8 cellular contexts compared by ENCODE assay signal in the genomic region with DNA sequence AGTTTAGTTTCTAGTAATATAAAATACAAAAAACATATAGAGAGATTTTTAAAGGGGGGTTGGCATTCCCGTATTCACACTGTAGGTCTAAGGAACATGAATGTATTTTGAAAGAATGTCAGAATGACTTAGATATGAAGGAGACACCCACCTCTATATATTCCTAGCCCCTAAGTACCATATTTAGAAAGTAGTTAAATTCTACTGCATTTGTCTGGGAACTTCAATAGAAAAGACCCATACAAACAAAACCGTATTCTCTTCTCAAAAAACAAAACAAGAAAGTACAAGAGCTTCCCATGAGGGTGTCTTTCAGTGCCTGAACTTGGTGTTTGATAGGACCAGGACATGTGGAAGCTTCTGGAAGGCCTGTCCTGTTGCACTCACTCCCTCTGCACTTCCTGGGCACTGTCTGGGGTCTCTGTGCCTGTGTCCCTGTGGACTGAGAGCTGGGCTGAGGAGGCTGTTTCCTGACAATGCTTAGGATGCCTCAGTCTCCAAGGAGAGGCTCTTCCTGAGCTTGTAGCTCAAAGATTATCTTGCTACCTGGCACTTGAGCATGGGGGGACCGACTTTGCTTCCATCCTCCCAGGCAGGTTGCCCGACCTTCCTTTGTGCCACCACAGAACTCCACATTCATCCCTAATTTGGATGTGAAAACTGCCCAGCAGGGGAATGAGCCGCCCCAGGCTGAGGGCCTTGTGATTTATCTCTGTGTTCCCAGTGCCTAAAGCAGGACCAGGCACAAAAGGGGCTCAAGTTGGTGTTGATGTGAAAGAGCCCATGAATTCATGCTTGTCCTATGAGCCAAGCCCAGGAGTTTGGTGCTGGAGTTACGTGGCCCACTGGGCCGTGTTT. TPM values are rescaled to one million over a fixed set of nuclear protein-coding genes. Genes with fewer than 3 reads are reported as not detected.
DNase-seq lines count a peak whose midpoint lies in the region; ATAC-seq and TF ChIP-seq lines count a peak whose summit lies in the region.
"Had no signal": no experiment of that assay in that cellular context is flagged by ENCODE, and none has a peak within 500 bp of the region (broad histone marks: within the 10 kb centered on the region; RNA-seq: fewer than 3 reads in every experiment).

No MANE protein-coding gene starts in this region.

- DNase-seq in activated T-helper 1 cell treated with anti-CD3 and anti-CD28 coated beads, Interleukin-12 subunit alpha, Interleukin-12 subunit beta, Interleukin-2, Interleukin-4 antibody, amounts not matched to agents 30 ng/mL and 10 ng/mL and 1 ng/mL, durations not matched to agents 14 hours and 24 hours and 36 hours (ENCODE audit: low spot score): no peak
- DNase-seq in iPS DF 6.9 (ENCODE audit: low read depth, low spot score): peak; percentile 27
- DNase-seq in stimulated activated effector memory CD8-positive, alpha-beta T cell treated with anti-CD3 and anti-CD28 coated beads, Interleukin-12 subunit alpha, Interleukin-12 subunit beta, amount 100 ng/mL, for 72 hours (ENCODE audit: low spot score in 2 of 2): no peak
- DNase-seq in middle frontal gyrus (ENCODE audit: extremely low spot score, low spot score): no peak
- no peak for DNase-seq in GM20000 (ENCODE audit: low spot score)
- DNase-seq: NCI-H2227 treated with DMSO at 0.1 percent for 48 hours had no signal

- H3K9me3 ChIP-seq in HUES48 (ENCODE audit: control insufficient read depth, insufficient read depth, low read length) (no peaks in the 10 kb centered on the region), iPS DF 6.9 (ENCODE audit: control insufficient read depth, insufficient read depth, low read length) (no peaks in the 10 kb centered on the region)

- H3K36me3 ChIP-seq in HUES48 (ENCODE audit: control insufficient read depth, insufficient read depth, low read length) (no peaks in the 10 kb centered on the region), iPS DF 6.9 (ENCODE audit: control insufficient read depth, insufficient read depth, low read length) (no peaks in the 10 kb centered on the region)

- no peak for ATAC-seq in stimulated activated effector memory CD8-positive, alpha-beta T cell treated with anti-CD3 and anti-CD28 coated beads, Interleukin-12 subunit alpha, Interleukin-12 subunit beta, amount 100 ng/mL, for 72 hours
- ATAC-seq in HG02763 (IDR thresholded peaks at IDR 0.05; ENCODE audit: unreplicated experiment): no peak

- H3K4me1 ChIP-seq in HUES48 (ENCODE audit: control insufficient read depth, insufficient read depth, low read length): peaks cover 15% of the 10 kb centered on the region
- H3K4me1 ChIP-seq in iPS DF 6.9 (ENCODE audit: control insufficient read depth, insufficient read depth, low read length): peaks cover 5% of the 10 kb centered on the region

- H3K27ac ChIP-seq in HUES48 (ENCODE audit: low read depth, low read length) (peak overlapping the region; percentile 74), iPS DF 6.9 (ENCODE audit: low read length) (no peak overlapping the region)

- H3K4me3 ChIP-seq in HUES48 (ENCODE audit: low read depth, low read length) (peak overlapping the region; percentile 3; the same call in 1 of the 2 replicates), iPS DF 6.9 (ENCODE audit: low read length) (no peak overlapping the region)

- WGBS in iPS DF 6.9 (ENCODE audit: insufficient coverage, insufficient read length): no CpG with 5 or more reads among the region's 7 CpGs

- no peaks in the 10 kb centered on the region for H3K27me3 Mint-ChIP-seq in activated T-helper 1 cell treated with anti-CD3 and anti-CD28 coated beads, Interleukin-12 subunit alpha, Interleukin-12 subunit beta, Interleukin-2, Interleukin-4 antibody, amounts not matched to agents 30 ng/mL and 10 ng/mL and 1 ng/mL, durations not matched to agents 14 hours and 24 hours and 36 hours (ENCODE audit: insufficient read depth)

- H3K4me1 Mint-ChIP-seq in activated T-helper 1 cell treated with anti-CD3 and anti-CD28 coated beads, Interleukin-12 subunit alpha, Interleukin-12 subunit beta, Interleukin-2, Interleukin-4 antibody, amounts not matched to agents 30 ng/mL and 10 ng/mL and 1 ng/mL, durations not matched to agents 14 hours and 24 hours and 36 hours (ENCODE audit: low read depth): peaks cover 57% of the 10 kb centered on the region
- H3K4me1 Mint-ChIP-seq in stimulated activated effector memory CD8-positive, alpha-beta T cell treated with anti-CD3 and anti-CD28 coated beads, Interleukin-12 subunit alpha, Interleukin-12 subunit beta, amount 100 ng/mL, for 72 hours: peaks cover 43% of the 10 kb centered on the region

- peak overlapping the region; percentile 58 for H3K4me3 Mint-ChIP-seq in activated T-helper 1 cell treated with anti-CD3 and anti-CD28 coated beads, Interleukin-12 subunit alpha, Interleukin-12 subunit beta, Interleukin-2, Interleukin-4 antibody, amounts not matched to agents 30 ng/mL and 10 ng/mL and 1 ng/mL, durations not matched to agents 14 hours and 24 hours and 36 hours
- peak overlapping the region; percentile 68 for H3K4me3 Mint-ChIP-seq in stimulated activated effector memory CD8-positive, alpha-beta T cell treated with anti-CD3 and anti-CD28 coated beads, Interleukin-12 subunit alpha, Interleukin-12 subunit beta, amount 100 ng/mL, for 72 hours

- no peaks in the 10 kb centered on the region for H3K9me3 Mint-ChIP-seq in activated T-helper 1 cell treated with anti-CD3 and anti-CD28 coated beads, Interleukin-12 subunit alpha, Interleukin-12 subunit beta, Interleukin-2, Interleukin-4 antibody, amounts not matched to agents 30 ng/mL and 10 ng/mL and 1 ng/mL, durations not matched to agents 14 hours and 24 hours and 36 hours
- H3K9me3 Mint-ChIP-seq in stimulated activated effector memory CD8-positive, alpha-beta T cell treated with anti-CD3 and anti-CD28 coated beads, Interleukin-12 subunit alpha, Interleukin-12 subunit beta, amount 100 ng/mL, for 72 hours: no peaks in the 10 kb centered on the region

- no peaks in the 10 kb centered on the region for H3K36me3 Mint-ChIP-seq in activated T-helper 1 cell treated with anti-CD3 and anti-CD28 coated beads, Interleukin-12 subunit alpha, Interleukin-12 subunit beta, Interleukin-2, Interleukin-4 antibody, amounts not matched to agents 30 ng/mL and 10 ng/mL and 1 ng/mL, durations not matched to agents 14 hours and 24 hours and 36 hours (ENCODE audit: low read depth)
- H3K36me3 Mint-ChIP-seq in stimulated activated effector memory CD8-positive, alpha-beta T cell treated with anti-CD3 and anti-CD28 coated beads, Interleukin-12 subunit alpha, Interleukin-12 subunit beta, amount 100 ng/mL, for 72 hours: no peaks in the 10 kb centered on the region

- no peak for TF ChIP-seq CTCF in GM20000 (IDR thresholded peaks at IDR 0.05; ENCODE audit: extremely low read depth, missing control alignments)

- intact Hi-C loops in activated T-helper 1 cell treated with anti-CD3 and anti-CD28 coated beads, Interleukin-12 subunit alpha, Interleukin-12 subunit beta, Interleukin-2, Interleukin-4 antibody, amounts not matched to agents 30 ng/mL and 10 ng/mL and 1 ng/mL, durations not matched to agents 14 hours and 24 hours and 36 hours (cut with micrococcal nuclease): loop anchor here (1.0 to 5.0 kb wide), 5 partner anchors 23 to 303 kb away; a partner anchor contains a TSS

- no peak overlapping the region for H3K9ac ChIP-seq in HUES48 (ENCODE audit: low read depth, low read length)

- H3K27me3 ChIP-seq in HUES48 (ENCODE audit: control insufficient read depth, insufficient read depth, low read length) (no peaks in the 10 kb centered on the region), iPS DF 6.9 (ENCODE audit: control insufficient read depth, insufficient read depth, low read length) (no peaks in the 10 kb centered on the region)

- H3K27ac Mint-ChIP-seq in activated T-helper 1 cell treated with anti-CD3 and anti-CD28 coated beads, Interleukin-12 subunit alpha, Interleukin-12 subunit beta, Interleukin-2, Interleukin-4 antibody, amounts not matched to agents 30 ng/mL and 10 ng/mL and 1 ng/mL, durations not matched to agents 14 hours and 24 hours and 36 hours: peak overlapping the region; percentile 93
- H3K27ac Mint-ChIP-seq in stimulated activated effector memory CD8-positive, alpha-beta T cell treated with anti-CD3 and anti-CD28 coated beads, Interleukin-12 subunit alpha, Interleukin-12 subunit beta, amount 100 ng/mL, for 72 hours: peak overlapping the region; percentile 95

RNA-seq across cellular contexts. Expression of a gene that starts 44.4 kb away (rescaled TPM):
- total RNA-seq in activated T-helper 1 cell treated with anti-CD3 and anti-CD28 coated beads, Interleukin-12 subunit alpha, Interleukin-12 subunit beta, Interleukin-2, Interleukin-4 antibody, amounts not matched to agents 30 ng/mL and 10 ng/mL and 1 ng/mL, durations not matched to agents 14 hours and 24 hours and 36 hours: 110 and 113 TPM in 2 replicates
